In genomic region chr10:44995581-44995913, GRCh38 we compare ENCODE assay signal across 10 cellular contexts. TPM values are rescaled to one million over a fixed set of nuclear protein-coding genes. Genes with fewer than 3 reads are reported as not detected.
DNase-seq lines count a peak whose midpoint lies in the region; TF ChIP-seq lines count a peak whose summit lies in the region.
"Had no signal": no experiment of that assay in that cellular context is flagged by ENCODE, and none has a peak within 500 bp of the region (broad histone marks: within the 10 kb centered on the region; RNA-seq: fewer than 3 reads in every experiment).

No MANE protein-coding gene starts in this region.

- 19 to 32% (median 23%) methylated on average over 4 of the region's 4 CpGs for WGBS in spleen, 5 donors
- 52 to 57% (median 52%) methylated on average over 4 of the region's 4 CpGs for WGBS in adrenal gland, 4 donors
- WGBS in lower leg skin, 2 donors = 36 to 50% methylated on average over 4 of the region's 4 CpGs

- H3K36me3 ChIP-seq in spleen = peaks cover 0 to 35% (median 6%) of the 10 kb centered on the region in 6 donors
- H3K36me3 ChIP-seq in adrenal gland (replicated peaks in 1 of 2) = peaks cover 0 to 5% of the 10 kb centered on the region in 2 donors

- peak overlapping the region; percentile 14 for H3K27ac Mint-ChIP-seq in T-helper 1 cell treated with Interleukin-12 subunit alpha and Interleukin-12 subunit beta and Interleukin-4 antibody, amounts not matched to agents 30 μg/mL and 1 μg/mL, for 36 hours

- no peak for TF ChIP-seq CTCF in spleen (IDR thresholded peaks at IDR 0.05 in 8 of 11, conservative IDR thresholded peaks at IDR 0.05 in 3 of 11)
- TF ChIP-seq CTCF in adrenal gland (IDR thresholded peaks at IDR 0.05) = no peak
- TF ChIP-seq CTCF in lower leg skin (IDR thresholded peaks at IDR 0.05) = no peak

- H3K4me3 Mint-ChIP-seq in T-helper 1 cell treated with Interleukin-12 subunit alpha and Interleukin-12 subunit beta and Interleukin-4 antibody, amounts not matched to agents 30 μg/mL and 1 μg/mL, for 36 hours = no peak overlapping the region

- H3K27me3 ChIP-seq in layer of hippocampus (ENCODE audit: control insufficient read depth, insufficient read depth, low read length) (no peaks in the 10 kb centered on the region), spleen (replicated peaks in 1 of 7) (no peaks in the 10 kb centered on the region), adrenal gland (no peaks in the 10 kb centered on the region)

- no peak for TF ChIP-seq POLR2A in spleen (IDR thresholded peaks at IDR 0.05)
- TF ChIP-seq POLR2A in adrenal gland (IDR thresholded peaks at IDR 0.05) = no peak
- TF ChIP-seq POLR2A in lower leg skin (IDR thresholded peaks at IDR 0.05) = no peak

- peak overlapping the region; percentile 90 for H3K27ac ChIP-seq in layer of hippocampus (ENCODE audit: low read depth, low read length)
- H3K27ac ChIP-seq in spleen = peak overlapping the region in 7 of 8 donors; percentile 13 to 70 (median 53)
- peak overlapping the region in 2 of 5 donors; percentile 81 to 90 for H3K27ac ChIP-seq in adrenal gland

- peak; percentile 38 for DNase-seq in GF-D8 (lab: John Stamatoyannopoulos, UW)
- DNase-seq in spleen = no peak
- DNase-seq in adrenal gland = no peak
- DNase-seq in ureter (ENCODE audit: low spot score) = no peak
- no peak for DNase-seq in lower leg skin (ENCODE audit: low spot score in 2 of 2)
- no peak for DNase-seq in RKO (ENCODE audit: low spot score)
- DNase-seq: islet precursor cell, NCI-H1105 treated with DMSO at 0.1 percent for 48 hours had no signal

- H3K27me3 Mint-ChIP-seq in T-helper 1 cell treated with Interleukin-12 subunit alpha and Interleukin-12 subunit beta and Interleukin-4 antibody, amounts not matched to agents 30 μg/mL and 1 μg/mL, for 36 hours (ENCODE audit: low read depth) = peaks cover 17% of the 10 kb centered on the region

- peaks cover 33% of the 10 kb centered on the region for H3K4me1 Mint-ChIP-seq in T-helper 1 cell treated with Interleukin-12 subunit alpha and Interleukin-12 subunit beta and Interleukin-4 antibody, amounts not matched to agents 30 μg/mL and 1 μg/mL, for 36 hours (ENCODE audit: low read depth)

- no peaks in the 10 kb centered on the region for H3K36me3 Mint-ChIP-seq in T-helper 1 cell treated with Interleukin-12 subunit alpha and Interleukin-12 subunit beta and Interleukin-4 antibody, amounts not matched to agents 30 μg/mL and 1 μg/mL, for 36 hours (ENCODE audit: low read depth)

- peaks cover 5 to 54% (median 25%) of the 10 kb centered on the region in 6 donors for H3K4me1 ChIP-seq in spleen
- H3K4me1 ChIP-seq in adrenal gland (replicated peaks in 1 of 2) = peaks cover 0 to 42% of the 10 kb centered on the region in 2 donors

- H3K4me3 ChIP-seq in spleen = no peak overlapping the region
- H3K4me3 ChIP-seq in adrenal gland = no peak overlapping the region
- no peak overlapping the region for H3K4me3 ChIP-seq in lower leg skin (ENCODE audit: low read depth, poor library complexity, severe bottlenecking)

- H3K9me3 ChIP-seq in spleen (no peaks in the 10 kb centered on the region), adrenal gland (replicated peaks in 1 of 3) (no peaks in the 10 kb centered on the region)

- no peaks in the 10 kb centered on the region for H3K9me3 Mint-ChIP-seq in T-helper 1 cell treated with Interleukin-12 subunit alpha and Interleukin-12 subunit beta and Interleukin-4 antibody, amounts not matched to agents 30 μg/mL and 1 μg/mL, for 36 hours

- intact Hi-C loops in spleen (cut with DNase I; ENCODE audit: low total_unique reads) (no loop called here), adrenal gland (cut with DNase I) (no loop called here), lower leg skin (cut with DNase I; ENCODE audit: low total_unique reads) (no loop called here)

RNA-seq across cellular contexts. Expression of gene ZNF22, which starts 5.2 kb away (rescaled TPM):
- total RNA-seq in spleen = 10 to 100 TPM; 22.7 to 28.3 (median 25.8) TPM
- polyA plus RNA-seq in spleen = 10 to 100 TPM; 25.9 to 33.6 (median 31.5) TPM
- total RNA-seq in adrenal gland = 10 to 100 TPM in 7 of 8 donors, 1 to 10 TPM in 1; 8.0 to 17.3 (median 13.2) TPM
- 10 to 100 TPM; 10.9 to 21.3 (median 11.7) TPM for polyA plus RNA-seq in adrenal gland
- total RNA-seq in ureter = 21.2 TPM
- 10 to 100 TPM in 1 of 4 donors, 1 to 10 TPM in 3; 6.7 to 14.1 (median 9.4) TPM for total RNA-seq in lower leg skin

RNA-seq across cellular contexts. Expression of gene DEPP1, which starts 16.9 kb away (rescaled TPM):
- total RNA-seq in spleen = 10 to 100 TPM in 6 of 7 donors, 1 to 10 TPM in 1; 9.5 to 90.1 (median 21.1) TPM
- 10 to 100 TPM; 13.3 to 36.5 (median 15.7) TPM for polyA plus RNA-seq in spleen
- 100 to 1,000 TPM in 4 of 8 donors, 10 to 100 TPM in 4; 13.2 to 179 (median 95.2) TPM for total RNA-seq in adrenal gland
- polyA plus RNA-seq in adrenal gland = 10 to 100 TPM; 17.6 to 86.8 (median 18.2) TPM
- total RNA-seq in ureter = 62.7 TPM
- 100 to 1,000 TPM in 1 of 4 donors, 10 to 100 TPM in 3; 47.3 to 144 (median 72.7) TPM for total RNA-seq in lower leg skin

RNA-seq across cellular contexts. Expression of gene RASSF4, which starts 35.9 kb away (rescaled TPM):
- total RNA-seq in spleen (10 to 100 TPM; 70.8 to 96.2 (median 73.7) TPM), adrenal gland (10 to 100 TPM in 7 of 8 donors, 1 to 10 TPM in 1; 6.6 to 38.8 (median 25.0) TPM), ureter (22.7 TPM), lower leg skin (10 to 100 TPM in 2 of 4 donors, 1 to 10 TPM in 2; 4.4 to 11.0 (median 8.9) TPM)
- polyA plus RNA-seq in spleen (10 to 100 TPM; 36.7 to 61.0 (median 38.2) TPM), adrenal gland (10 to 100 TPM in 2 of 3 donors, 1 to 10 TPM in 1; 5.2 to 47.5 (median 38.3) TPM)
